8 cellular contexts compared by ENCODE assay signal in the genomic region with DNA sequence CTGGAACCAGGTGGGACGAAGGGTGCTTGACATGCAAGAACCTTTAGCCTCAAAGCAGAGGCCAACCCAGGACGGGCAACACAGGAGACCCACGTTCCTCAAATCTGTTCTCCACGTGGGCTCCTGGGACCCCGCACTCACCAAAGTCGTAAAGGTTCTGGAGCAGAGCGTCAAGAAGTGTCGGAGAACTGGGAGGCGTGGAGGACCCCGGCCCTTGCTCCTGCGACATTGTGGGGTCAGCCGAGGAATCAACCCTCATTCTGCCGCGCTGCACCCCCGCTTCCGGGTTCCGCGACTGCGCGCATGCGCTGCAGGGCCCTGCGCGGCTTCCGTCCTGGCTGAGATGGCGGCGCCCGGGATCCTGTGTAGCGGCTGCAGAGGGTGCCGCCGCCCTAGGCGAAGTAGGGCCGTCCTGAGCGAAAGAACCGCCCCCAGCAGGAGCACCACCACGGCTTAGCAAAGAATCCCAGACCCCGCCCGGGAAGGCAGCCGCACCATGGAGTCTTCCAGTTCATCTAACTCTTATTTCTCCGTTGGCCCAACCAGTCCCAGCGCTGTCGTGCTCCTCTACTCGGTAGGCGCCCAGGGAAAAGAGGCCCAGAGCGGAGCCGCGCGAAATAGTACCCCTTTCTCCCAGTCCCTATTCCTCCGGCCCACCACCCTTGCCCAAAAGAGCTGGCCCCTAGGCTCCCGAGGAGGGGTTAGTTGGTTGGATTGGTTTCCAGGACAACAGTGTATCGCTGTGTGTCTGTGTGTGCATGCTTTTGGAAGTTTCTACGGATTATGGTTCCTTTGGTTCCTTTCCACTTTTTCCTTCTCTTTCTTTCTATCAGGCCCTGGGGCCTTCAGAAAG.
DNase-seq lines count a peak whose midpoint lies in the region; ATAC-seq and TF ChIP-seq lines count a peak whose summit lies in the region.

Gene GNPAT (plus strand): TSS at position 330 of the 853 bp plus-strand sequence. CDS start 167 bp downstream, at position 497.

- no peak for TF ChIP-seq CTCF in AG04449 (IDR thresholded peaks at IDR 0.05; ENCODE audit: insufficient read depth, low read length, missing control alignments)

- no peak for DNase-seq in AG04449 (ENCODE audit: low read depth, low spot score)
- DNase-seq in NCI-H226: peak; percentile 72
- peak; percentile 78 to 87 (median 80) for DNase-seq in activated CD4-positive, CD25-positive, alpha-beta regulatory T cell (lab: John Stamatoyannopoulos, UW)
- DNase-seq in caudate nucleus (lab: John Stamatoyannopoulos, UW): peak in 60 of 61 donors; percentile 35 to 91 (median 77)
- DNase-seq in iris pigment epithelial cell (ENCODE audit: low read depth): peak; percentile 78
- peak; percentile 84 to 85 for DNase-seq in stimulated activated CD4-positive, alpha-beta T cell treated with anti-CD3 and anti-CD28 coated beads, Interleukin-12 subunit alpha, Interleukin-12 subunit beta, amount 100 ng/mL, for 24 hours (ENCODE audit: low read depth in 2 of 2)

- peak within 1 kb of the TSS; percentile 72 for H3K27ac ChIP-seq in caudate nucleus (ENCODE audit: low read depth, low read length)

- CTCF ChIA-PET in AG04449 (lab: Yijun Ruan, JAX): interaction anchor here (0.9 to 1.6 kb wide), 3 partner anchors 10 to 326 kb away, joined by 3 to 6 read pairs (median 3); no protein-coding TSS in a partner anchor

- H3K4me3 ChIP-seq in AG04449 (ENCODE audit: low read depth, low read length): peak within 1 kb of the TSS; percentile 91

- POLR2A ChIA-PET in AG04449 (lab: Yijun Ruan, JAX): no interaction called here

- peak; percentile 95 for ATAC-seq in GM18868 (IDR thresholded peaks at IDR 0.05; ENCODE audit: unreplicated experiment)
- ATAC-seq in HG03103 (IDR thresholded peaks at IDR 0.05; ENCODE audit: low read depth, unreplicated experiment): peak; percentile 88
